ENCODE assay signal across 17 cellular contexts in the genomic region with DNA sequence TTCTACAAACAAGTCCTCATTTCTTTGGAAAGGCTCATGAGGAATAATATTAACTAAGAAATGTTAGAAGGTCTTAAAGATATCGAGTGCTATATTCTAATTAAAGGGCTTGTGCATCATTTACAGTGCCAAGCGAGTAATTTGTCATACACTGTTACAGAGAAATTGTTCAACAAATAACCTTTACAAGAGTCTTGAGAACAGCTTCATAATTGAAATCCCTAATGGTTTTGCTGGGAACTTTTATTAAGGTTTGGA.
DNase-seq lines count a peak whose midpoint lies in the region; ATAC-seq, FAIRE-seq and TF ChIP-seq lines count a peak whose summit lies in the region.
"Had no signal": no experiment of that assay in that cellular context is flagged by ENCODE, and none has a peak within 500 bp of the region (broad histone marks: within the 10 kb centered on the region; RNA-seq: fewer than 3 reads in every experiment).

No MANE protein-coding gene starts in this region.

- POLR2A ChIA-PET in HEK293 (lab: Yijun Ruan, JAX), result no interaction called here
- POLR2A ChIA-PET in CD8-positive, alpha-beta memory T cell (lab: Charles Lee), result no interaction called here

- intact Hi-C loops in left ventricle myocardium superior (cut with micrococcal nuclease), result no loop called here

- H3K27me3 Mint-ChIP-seq in CD8-positive, alpha-beta memory T cell, result no peaks in the 10 kb centered on the region

- H3K4me1 Mint-ChIP-seq in CD8-positive, alpha-beta memory T cell, result no peaks in the 10 kb centered on the region
- H3K4me1 Mint-ChIP-seq: CD14-positive monocyte had no signal

- H3K27me3 ChIP-seq in bronchial epithelial cell (ENCODE audit: control insufficient read depth, insufficient read depth, low read length), result no peaks in the 10 kb centered on the region
- H3K27me3 ChIP-seq in CD8-positive, alpha-beta memory T cell (ENCODE audit: insufficient read depth, low read length, poor library complexity, severe bottlenecking), result no peaks in the 10 kb centered on the region

- FAIRE-seq in bronchial epithelial cell (lab: Jason Lieb, UNC), result no peak
- FAIRE-seq: GM12878 had no signal

- H3K27ac Mint-ChIP-seq in CD8-positive, alpha-beta memory T cell, result no peak overlapping the region
- H3K27ac Mint-ChIP-seq: CD14-positive monocyte had no signal

- peak; percentile 59 for DNase-seq in DMS153 (lab: John Stamatoyannopoulos, UW)
- peak; percentile 29 for DNase-seq in bronchial epithelial cell (ENCODE audit: low read depth)
- no peak for DNase-seq in left ventricle myocardium superior
- DNase-seq in CD8-positive, alpha-beta memory T cell, result no peak
- DNase-seq in SHP77 (lab: John Stamatoyannopoulos, UW), result no peak
- no peak for DNase-seq in RKO (ENCODE audit: low spot score)
- DNase-seq in omental fat pad (ENCODE audit: low spot score), result no peak
- DNase-seq: DMS53; EL; GOT3; NCI-H446 treated with DMSO at 0.1 percent for 48 hours; NK-92 treated with Interleukin-12 subunit alpha and Interleukin-12 subunit beta, amount 100 ng/mL, for 24 hours; RPMI8226 had no signal

- H3K36me3 ChIP-seq in HEK293 (ENCODE audit: control insufficient read depth in 2 of 2, insufficient read depth in 1 of 2, low read length in 2 of 2), result no peaks in the 10 kb centered on the region
- no peaks in the 10 kb centered on the region for H3K36me3 ChIP-seq in bronchial epithelial cell (ENCODE audit: control insufficient read depth, insufficient read depth, low read length)
- H3K36me3 ChIP-seq in CD8-positive, alpha-beta memory T cell (ENCODE audit: insufficient read depth, low read length), result no peaks in the 10 kb centered on the region

- no peak for TF ChIP-seq CTCF in HEK293 (tag by site-specific recombination; IDR thresholded peaks at IDR 0.05)
- TF ChIP-seq CTCF in bronchial epithelial cell (IDR thresholded peaks at IDR 0.05; ENCODE audit: insufficient read depth, low read length, severe bottlenecking), result no peak
- TF ChIP-seq CTCF in omental fat pad (IDR thresholded peaks at IDR 0.05), result no peak

- no peak overlapping the region for H3K4me3 Mint-ChIP-seq in CD8-positive, alpha-beta memory T cell
- H3K4me3 Mint-ChIP-seq: CD14-positive monocyte had no signal

- no peaks in the 10 kb centered on the region for H3K9me3 ChIP-seq in HEK293 (ENCODE audit: control insufficient read depth, insufficient read depth, low read depth, low read length)
- no peaks in the 10 kb centered on the region for H3K9me3 ChIP-seq in CD8-positive, alpha-beta memory T cell (ENCODE audit: low read length)

- peaks cover 5% of the 10 kb centered on the region; the same call in 1 of the 2 replicates for H3K4me1 ChIP-seq in HEK293 (ENCODE audit: control insufficient read depth, insufficient read depth, low read length)
- H3K4me1 ChIP-seq in CD8-positive, alpha-beta memory T cell (ENCODE audit: insufficient read depth, low read length), result no peaks in the 10 kb centered on the region

- H3K4me3 ChIP-seq in HEK293 (ENCODE audit: low read depth, low read length), result no peak overlapping the region
- H3K4me3 ChIP-seq in bronchial epithelial cell (ENCODE audit: low read depth, low read length), result no peak overlapping the region
- no peak overlapping the region for H3K4me3 ChIP-seq in CD8-positive, alpha-beta memory T cell (ENCODE audit: low read length)
- H3K4me3 ChIP-seq: GM12878 had no signal

- CTCF ChIA-PET in HEK293 (lab: Yijun Ruan, JAX), result no interaction called here
- CTCF ChIA-PET in CD8-positive, alpha-beta memory T cell (lab: Charles Lee), result no interaction called here

- H3K36me3 Mint-ChIP-seq in CD8-positive, alpha-beta memory T cell, result no peaks in the 10 kb centered on the region
- H3K36me3 Mint-ChIP-seq: CD14-positive monocyte had no signal

- ATAC-seq in left ventricle myocardium superior (peak; percentile 10), omental fat pad (ENCODE audit: low FRiP score) (no peak)
- ATAC-seq: GM12878, HCT116 had no signal

- no peaks in the 10 kb centered on the region for H3K9me3 Mint-ChIP-seq in CD8-positive, alpha-beta memory T cell

- peak overlapping the region; percentile 55; the same call in 1 of the 2 replicates for H3K27ac ChIP-seq in HEK293 (ENCODE audit: extremely low read depth, low read depth, low read length)
- no peak overlapping the region for H3K27ac ChIP-seq in CD8-positive, alpha-beta memory T cell (ENCODE audit: low read depth, low read length)

TF ChIP-seq in HEK293, 187 proteins besides CTCF, POLR2A, EP300 and RAD21:
- TF ChIP-seq ZNF558 (tag by site-specific recombination; IDR thresholded peaks at IDR 0.05) (peak; percentile 56; the same call in 1 of the 2 replicates), ZNF311 (tag by site-specific recombination; IDR thresholded peaks at IDR 0.05; ENCODE audit: borderline replicate concordance) (no peak)
- TF ChIP-seq, protein P1, sequence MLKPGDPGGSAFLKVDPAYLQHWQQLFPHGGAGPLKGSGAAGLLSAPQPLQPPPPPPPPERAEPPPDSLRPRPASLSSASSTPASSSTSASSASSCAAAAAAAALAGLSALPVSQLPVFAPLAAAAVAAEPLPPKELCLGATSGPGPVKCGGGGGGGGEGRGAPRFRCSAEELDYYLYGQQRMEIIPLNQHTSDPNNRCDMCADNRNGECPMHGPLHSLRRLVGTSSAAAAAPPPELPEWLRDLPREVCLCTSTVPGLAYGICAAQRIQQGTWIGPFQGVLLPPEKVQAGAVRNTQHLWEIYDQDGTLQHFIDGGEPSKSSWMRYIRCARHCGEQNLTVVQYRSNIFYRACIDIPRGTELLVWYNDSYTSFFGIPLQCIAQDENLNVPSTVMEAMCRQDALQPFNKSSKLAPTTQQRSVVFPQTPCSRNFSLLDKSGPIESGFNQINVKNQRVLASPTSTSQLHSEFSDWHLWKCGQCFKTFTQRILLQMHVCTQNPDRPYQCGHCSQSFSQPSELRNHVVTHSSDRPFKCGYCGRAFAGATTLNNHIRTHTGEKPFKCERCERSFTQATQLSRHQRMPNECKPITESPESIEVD (tag by site-specific recombination; IDR thresholded peaks at IDR 0.05), result peak; percentile 88
- TF ChIP-seq, protein P2, sequence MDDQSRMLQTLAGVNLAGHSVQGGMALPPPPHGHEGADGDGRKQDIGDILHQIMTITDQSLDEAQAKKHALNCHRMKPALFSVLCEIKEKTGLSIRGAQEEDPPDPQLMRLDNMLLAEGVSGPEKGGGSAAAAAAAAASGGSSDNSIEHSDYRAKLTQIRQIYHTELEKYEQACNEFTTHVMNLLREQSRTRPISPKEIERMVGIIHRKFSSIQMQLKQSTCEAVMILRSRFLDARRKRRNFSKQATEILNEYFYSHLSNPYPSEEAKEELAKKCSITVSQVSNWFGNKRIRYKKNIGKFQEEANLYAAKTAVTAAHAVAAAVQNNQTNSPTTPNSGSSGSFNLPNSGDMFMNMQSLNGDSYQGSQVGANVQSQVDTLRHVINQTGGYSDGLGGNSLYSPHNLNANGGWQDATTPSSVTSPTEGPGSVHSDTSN (CRISPR knock-in tag; IDR thresholded peaks at IDR 0.05), result no peak
TF ChIP-seq in HEK293: peak in this region for 2.

Comparison
In these comparisons a context has a peak if more than half of its experiments do, and no peak if none do; other contexts are left out.
1. DNase-seq: peak in DMS153 (single experiment) and bronchial epithelial cell (single experiment); none in left ventricle myocardium superior (single experiment), CD8-positive, alpha-beta memory T cell (0 of 5), SHP77 (0 of 2), RKO (single experiment) and omental fat pad (single experiment).